8 cellular contexts compared by ENCODE assay signal in the genomic region with DNA sequence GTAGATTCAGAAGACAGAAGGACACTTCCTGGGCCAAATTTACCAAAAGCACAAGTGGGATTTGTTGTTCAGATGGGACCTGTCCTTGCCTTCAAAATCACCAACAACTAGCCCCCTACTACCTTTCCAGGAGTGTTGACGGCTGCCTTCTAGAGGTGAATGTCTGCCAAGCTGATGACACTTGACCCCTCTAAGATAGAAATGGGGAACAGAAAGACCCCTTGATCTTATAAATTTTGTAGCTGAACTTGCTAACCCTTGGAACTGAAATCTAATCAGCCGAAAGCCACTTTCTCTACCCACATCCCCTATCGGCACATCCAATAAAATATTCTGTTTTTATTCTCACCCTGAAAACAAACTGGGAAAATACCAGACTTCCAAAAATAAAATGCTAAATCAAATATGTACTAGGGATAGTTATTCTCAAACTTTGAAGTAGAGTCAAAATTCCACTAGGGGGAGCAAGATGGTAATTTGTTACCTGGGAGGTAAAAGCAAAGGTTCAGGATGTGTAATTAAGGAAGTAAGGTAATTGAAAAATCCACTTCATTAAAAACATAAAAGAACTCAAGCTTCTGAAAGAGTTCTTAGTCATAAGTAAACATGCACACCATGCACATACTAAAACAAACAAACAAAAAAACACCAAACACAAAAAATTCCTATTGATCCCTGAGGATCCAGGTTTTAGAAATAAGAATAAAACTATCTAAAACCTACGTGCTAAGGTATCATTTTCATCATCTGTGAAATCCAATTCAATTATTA.
DNase-seq lines count a peak whose midpoint lies in the region; ATAC-seq and TF ChIP-seq lines count a peak whose summit lies in the region.

No MANE protein-coding gene starts in this region.

- TF ChIP-seq CTCF in AG04449 (IDR thresholded peaks at IDR 0.05; ENCODE audit: insufficient read depth, low read length, missing control alignments) (peak; percentile 40), GM10266 (IDR thresholded peaks at IDR 0.05; ENCODE audit: control insufficient read depth, insufficient read depth, low read depth, missing control alignments) (peak; percentile 54), MCF 10A (IDR thresholded peaks at IDR 0.05; ENCODE audit: unreplicated experiment) (peak; percentile 67), left lung (IDR thresholded peaks at IDR 0.05) (peak; percentile 61), vagina (IDR thresholded peaks at IDR 0.05) (peak; percentile 13 to 59 (median 55))

- ATAC-seq in HG03060 (IDR thresholded peaks at IDR 0.05; ENCODE audit: low read depth, unreplicated experiment) (peak; percentile 58), left lung (peak; percentile 85)

- H3K9me3 ChIP-seq in left lung (no peaks in the 10 kb centered on the region), vagina (no peaks in the 10 kb centered on the region)

- no peak overlapping the region for H3K4me3 Mint-ChIP-seq in MCF 10A (ENCODE audit: unreplicated experiment)

- no peaks in the 10 kb centered on the region for H3K27me3 Mint-ChIP-seq in MCF 10A (ENCODE audit: insufficient read depth, unreplicated experiment)

- H3K27ac ChIP-seq in left lung (no peak overlapping the region), vagina (no peak overlapping the region)

- CTCF ChIA-PET in AG04449 (lab: Yijun Ruan, JAX) (interaction anchor here (0.7 to 4.2 kb wide), 42 partner anchors 10 to 208 kb away, joined by 3 to 53 read pairs (median 5); no protein-coding TSS in a partner anchor), MCF 10A (lab: Yijun Ruan, JAX) (interaction anchor here (0.5 to 4.2 kb wide), 38 partner anchors 8 to 856 kb away, joined by 3 to 66 read pairs (median 4); partner anchors contain the start of gene ANKRD44)

- no peaks in the 10 kb centered on the region for H3K36me3 Mint-ChIP-seq in MCF 10A (ENCODE audit: insufficient read depth, unreplicated experiment)

- intact Hi-C loops in MCF 10A (cut with micrococcal nuclease) (loop anchor here (1.0 to 2.0 kb wide), 4 partner anchors 78 to 587 kb away; partner anchors contain the start of gene ANKRD44), left lung (cut with DNase I) (loop anchor here in 1 of 2 donors (10.0 kb wide), 1 partner anchor 113 kb away; no protein-coding TSS in a partner anchor), vagina (cut with DNase I) (loop anchor here (10.0 kb wide), 2 partner anchors 77 to 123 kb away; partner anchors contain the start of gene ANKRD44)

- H3K36me3 ChIP-seq in left lung, result no peaks in the 10 kb centered on the region
- H3K36me3 ChIP-seq in vagina, result no peaks in the 10 kb centered on the region

- H3K27me3 ChIP-seq in left lung (no peaks in the 10 kb centered on the region), vagina (no peaks in the 10 kb centered on the region)

- no TSS peak for BruUV-seq in MCF 10A (replicated peaks; lab: Mats Ljungman, UMichigan)

- no peak for DNase-seq in AG04449 (ENCODE audit: low read depth, low spot score)
- peak; percentile 29 for DNase-seq in GM10266 (ENCODE audit: extremely low spot score)
- DNase-seq in NCI-H82 treated with DMSO at 0.1 percent for 48 hours (lab: John Stamatoyannopoulos, UW; ENCODE audit: unreplicated experiment), result peak; percentile 5
- DNase-seq in MCF 10A (ENCODE audit: unreplicated experiment), result peak; percentile 61
- DNase-seq in left lung, result no peak
- DNase-seq in vagina (ENCODE audit: extremely low spot score in 2 of 2), result no peak
- DNase-seq in stimulated activated CD4-positive, alpha-beta T cell treated with anti-CD3 and anti-CD28 coated beads, Interleukin-2, amount 100 ng/mL, for 24 hours, result no peak

- no peak overlapping the region for H3K4me3 ChIP-seq in AG04449 (ENCODE audit: low read depth, low read length)
- H3K4me3 ChIP-seq in left lung, result no peak overlapping the region
- H3K4me3 ChIP-seq in vagina, result no peak overlapping the region

- peaks cover 12 to 29% of the 10 kb centered on the region in 2 donors for H3K4me1 ChIP-seq in left lung
- peaks cover 38% of the 10 kb centered on the region for H3K4me1 ChIP-seq in vagina

- no peaks in the 10 kb centered on the region for H3K9me3 Mint-ChIP-seq in MCF 10A (ENCODE audit: unreplicated experiment)

- TF ChIP-seq POLR2A in vagina (IDR thresholded peaks at IDR 0.05), result no peak

- no peak overlapping the region for H3K27ac Mint-ChIP-seq in MCF 10A (ENCODE audit: low read depth, unreplicated experiment)

- no peaks in the 10 kb centered on the region for H3K4me1 Mint-ChIP-seq in MCF 10A (ENCODE audit: insufficient read depth, unreplicated experiment)

- POLR2A ChIA-PET in AG04449 (lab: Yijun Ruan, JAX), result no interaction called here
- POLR2A ChIA-PET in MCF 10A (lab: Yijun Ruan, JAX), result interaction anchor here (0.5 to 1.3 kb wide), 3 partner anchors 187 to 392 kb away, joined by 3 read pairs; partner anchors contain the start of genes COQ10B and GTF3C3

Comparison
In these comparisons a context has a peak if more than half of its experiments do, and no peak if none do; other contexts are left out.
1. DNase-seq: peak in GM10266 (single experiment), NCI-H82 treated with DMSO at 0.1 percent for 48 hours (single experiment) and MCF 10A (single experiment); none in AG04449 (single experiment), left lung (0 of 2), vagina (0 of 2) and stimulated activated CD4-positive, alpha-beta T cell treated with anti-CD3 and anti-CD28 coated beads, Interleukin-2, amount 100 ng/mL, for 24 hours (0 of 2).
2. Peak in every context shown above with its lines, with median percentiles within 50 percentile points of each other: CTCF ChIP-seq.